Comparison of ENCODE assay signal across 28 cellular contexts in the genomic region with DNA sequence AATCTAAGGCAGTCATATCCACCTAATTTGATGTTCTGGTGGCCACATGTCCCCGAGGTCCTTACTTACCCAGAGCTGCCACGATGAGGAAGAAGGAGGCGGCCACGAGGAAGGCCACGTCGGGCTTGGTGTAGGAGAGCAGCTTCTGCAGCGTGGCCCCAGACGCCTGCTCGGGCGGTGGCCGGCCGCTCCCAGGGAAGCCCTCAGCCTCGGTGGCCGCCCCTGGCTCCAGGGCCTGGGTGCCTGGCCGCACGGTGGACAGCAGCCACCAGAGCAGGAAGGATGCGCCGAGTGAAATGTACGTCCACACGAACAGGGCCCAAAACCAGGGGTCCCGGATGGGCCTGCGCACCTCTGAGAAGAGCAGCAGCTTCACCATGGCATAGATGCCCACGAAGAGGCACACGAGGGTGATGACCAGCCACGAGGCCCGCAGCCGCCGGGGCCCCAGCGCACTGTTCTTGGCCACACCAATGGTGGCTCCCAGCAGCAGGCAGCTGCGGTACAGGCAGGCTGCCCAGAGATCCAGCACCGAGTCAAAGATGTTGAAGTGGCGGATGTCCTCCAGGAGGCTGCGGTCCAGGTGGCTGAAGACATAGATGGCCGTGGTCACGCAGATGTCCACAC.
"Had no signal": no experiment of that assay in that cellular context is flagged by ENCODE, and none has a peak within 500 bp of the region (broad histone marks: within the 10 kb centered on the region; RNA-seq: fewer than 3 reads in every experiment).

No MANE protein-coding gene starts in this region.

- H3K27me3 ChIP-seq: brain microvascular endothelial cell, dorsolateral prefrontal cortex, esophagus muscularis mucosa, foreskin keratinocyte, gastrocnemius medialis had no signal

- H3K4me3 ChIP-seq: coronary artery, dorsolateral prefrontal cortex, esophagus muscularis mucosa, gastrocnemius medialis had no signal

- ATAC-seq: activated CD4-positive, alpha-beta T cell treated with anti-CD3 and anti-CD28 coated beads for 36 hours; activated CD8-positive, alpha-beta memory T cell treated with anti-CD3 and anti-CD28 coated beads, Interleukin-2, amount 10 ng/mL, durations not matched to agents 7 days and 5 days; activated CD8-positive, alpha-beta T cell treated with anti-CD3 and anti-CD28 coated beads, Interleukin-2, amount 10 ng/mL, durations not matched to agents 7 days and 5 days; activated naive CD4-positive, alpha-beta T cell treated with anti-CD3 and anti-CD28 coated beads, Interleukin-2, amount 50 U/mL, for 72 hours; activated T-cell treated with anti-CD3 and anti-CD28 coated beads, Interleukin-2, amount 50 U/mL, for 72 hours; effector memory CD8-positive, alpha-beta T cell; foreskin keratinocyte; gastrocnemius medialis had no signal

- H3K9me3 ChIP-seq: esophagus muscularis mucosa, gastrocnemius medialis had no signal

- H3K36me3 ChIP-seq: gastrocnemius medialis had no signal

- H3K27ac ChIP-seq: brain microvascular endothelial cell, coronary artery, esophagus muscularis mucosa, foreskin keratinocyte had no signal

- H3K4me1 ChIP-seq: foreskin keratinocyte, gastrocnemius medialis had no signal

- DNase-seq: activated CD4-positive, alpha-beta memory T cell treated with anti-CD3 and anti-CD28 coated beads for 36 hours; activated CD4-positive, alpha-beta T cell treated with anti-CD3 and anti-CD28 coated beads for 36 hours; activated CD4-positive, alpha-beta T cell treated with anti-CD3 and anti-CD28 coated beads, Interleukin-2, amount 10 ng/mL, durations not matched to agents 24 days and 14 days; activated CD4-positive, CD25-positive, alpha-beta regulatory T cell; activated CD4-positive, CD25-positive, alpha-beta regulatory T cell treated with anti-CD3 and anti-CD28 coated beads, Interleukin-2, amount 50 U/mL, for 72 hours; activated CD8-positive, alpha-beta memory T cell treated with anti-CD3 and anti-CD28 coated beads, Interleukin-2, amount 10 ng/mL, durations not matched to agents 7 days and 5 days; activated CD8-positive, alpha-beta memory T cell treated with anti-CD3 and anti-CD28 coated beads, Interleukin-2, amount 50 U/mL, for 4 hours; activated CD8-positive, alpha-beta T cell treated with anti-CD3 and anti-CD28 coated beads, Interleukin-2, amount 10 ng/mL, durations not matched to agents 7 days and 5 days; activated gamma-delta T cell; activated naive CD4-positive, alpha-beta T cell; activated naive CD4-positive, alpha-beta T cell treated with anti-CD3 and anti-CD28 coated beads, Interleukin-2, amount 10 ng/mL, durations not matched to agents 7 days and 5 days; activated naive CD8-positive, alpha-beta T cell treated with anti-CD3 and anti-CD28 coated beads, Interleukin-2, amount 10 ng/mL, durations not matched to agents 7 days and 5 days; activated T-cell treated with anti-CD3 and anti-CD28 coated beads for 4 hours; activated T-cell treated with anti-CD3 and anti-CD28 coated beads, Interleukin-2, amount 50 U/mL, for 24 hours; activated T-cell treated with anti-CD3 and anti-CD28 coated beads, Interleukin-2, amount 50 U/mL, for 72 hours; amniotic stem cell; anterior cingulate cortex; brain microvascular endothelial cell; dorsolateral prefrontal cortex; effector memory CD8-positive, alpha-beta T cell; erythroblast; foreskin keratinocyte; gastrocnemius medialis; glutamatergic neuron; T-helper 2 cell had no signal
